ENCODE assay signal across 1 cellular context in genomic region chr5:138702166-138702826, GRCh38.
TF ChIP-seq lines count a peak whose summit lies in the region.

No MANE protein-coding gene starts in this region.

TF ChIP-seq in HCT116, 20 proteins besides CTCF, POLR2A, EP300 and RAD21 (continued from another document):
- TF ChIP-seq SP1 (IDR thresholded peaks at IDR 0.05; ENCODE audit: low read depth) (peak; percentile 18; the same call in 1 of the 2 replicates), CBX3 (IDR thresholded peaks at IDR 0.05; ENCODE audit: low read depth) (peak; percentile 37; the same call in 1 of the 2 replicates)
TF ChIP-seq in HCT116: peak in this region for 5.
